Comparison of ENCODE assay signal across 11 cellular contexts in the genomic region with DNA sequence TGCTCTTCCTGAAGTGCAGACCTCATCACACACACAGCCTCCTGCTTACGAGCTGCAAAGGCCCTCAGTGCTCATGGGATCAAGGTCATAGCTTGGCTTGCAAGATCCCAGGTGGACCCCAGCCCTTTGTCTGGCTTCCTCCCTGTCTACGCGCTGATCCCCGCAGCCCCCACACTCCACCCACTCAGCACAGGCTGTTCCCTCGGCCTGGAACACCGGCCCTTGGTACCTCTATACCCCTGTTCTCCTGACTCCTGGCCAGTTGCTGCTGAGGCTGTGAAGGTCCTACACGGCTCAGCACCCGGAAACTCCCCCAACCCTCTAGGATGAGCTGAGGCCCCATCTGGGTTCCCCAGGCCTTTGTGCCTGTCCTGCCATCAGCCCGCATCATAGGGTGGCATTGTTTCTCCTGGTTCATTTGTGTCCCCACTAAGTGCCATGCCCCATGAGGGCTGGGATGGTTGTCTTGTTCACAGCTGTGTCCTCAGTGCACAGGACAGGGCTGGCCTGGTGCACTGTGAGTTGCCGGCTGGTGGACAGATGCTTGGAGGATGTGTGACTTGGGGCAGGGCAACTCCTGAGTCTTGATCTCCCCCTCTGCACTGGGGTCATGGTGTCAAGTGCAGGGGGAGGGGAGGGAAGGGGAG.
"Had no signal": no experiment of that assay in that cellular context is flagged by ENCODE, and none has a peak within 500 bp of the region (broad histone marks: within the 10 kb centered on the region; RNA-seq: fewer than 3 reads in every experiment).

No MANE protein-coding gene starts in this region.

- H3K79me2 ChIP-seq: parathyroid adenoma had no signal

- H3K4me1 ChIP-seq: foreskin keratinocyte, parathyroid adenoma had no signal

- FAIRE-seq: astrocyte, colon, endothelial cell of umbilical vein had no signal

- H3K27me3 ChIP-seq: foreskin keratinocyte had no signal

- H3K27ac ChIP-seq: foreskin keratinocyte, parathyroid adenoma had no signal

- H2AFZ ChIP-seq: parathyroid adenoma had no signal

- DNase-seq: activated CD4-positive, alpha-beta memory T cell treated with anti-CD3 and anti-CD28 coated beads for 36 hours; activated CD4-positive, alpha-beta T cell treated with anti-CD3 and anti-CD28 coated beads for 1 hour; foreskin keratinocyte; left cardiac atrium; retina; stimulated activated CD4-positive, alpha-beta T cell treated with anti-CD3 and anti-CD28 coated beads, Interleukin-4, amount 100 ng/mL, for 4 hours; substantia nigra had no signal

- H3K9ac ChIP-seq: parathyroid adenoma had no signal

- ATAC-seq: foreskin keratinocyte, left cardiac atrium had no signal
